ENCODE assay signal across 11 cellular contexts in the genomic region with DNA sequence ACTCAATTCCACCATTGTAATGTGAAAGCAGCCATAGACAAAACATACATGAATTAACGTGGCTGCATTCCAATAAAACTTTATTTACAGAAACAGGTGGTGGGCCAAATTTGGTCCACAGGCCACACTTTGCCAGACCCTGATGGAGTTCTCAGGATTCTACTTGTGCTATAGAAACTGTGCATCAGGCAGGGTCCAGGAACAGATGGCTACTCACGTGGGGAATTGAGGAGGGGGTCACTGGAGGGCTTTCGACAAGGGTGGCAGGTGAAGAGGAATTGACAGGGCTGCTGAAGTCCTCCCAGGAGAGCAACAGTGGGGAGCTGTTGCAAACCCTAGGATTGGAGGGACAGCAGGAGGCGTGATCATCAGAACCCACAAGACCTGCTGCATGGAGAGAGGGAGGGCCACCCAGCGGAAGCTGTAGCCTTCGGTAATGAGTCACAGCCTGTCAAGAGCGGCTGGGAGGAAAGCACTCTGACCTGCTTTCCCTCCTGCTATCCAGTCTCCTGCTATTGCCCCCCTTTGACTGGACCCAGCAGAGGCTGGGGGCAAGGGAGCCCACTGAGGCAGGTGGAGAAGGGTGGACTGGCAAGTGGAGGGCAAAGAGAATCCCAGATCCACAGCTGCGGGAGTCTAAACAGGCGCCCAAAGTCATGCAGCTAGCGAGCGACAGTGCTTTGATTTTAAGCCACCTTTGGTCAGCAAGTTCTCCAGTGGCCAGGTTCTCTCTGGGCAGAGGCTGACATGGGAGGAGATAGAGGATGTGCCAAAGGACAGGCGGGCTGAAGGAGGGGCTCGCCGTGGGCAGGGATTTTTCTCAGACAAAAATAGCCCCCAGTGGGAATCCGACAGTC.
DNase-seq lines count a peak whose midpoint lies in the region; ATAC-seq and TF ChIP-seq lines count a peak whose summit lies in the region.
"Had no signal": no experiment of that assay in that cellular context is flagged by ENCODE, and none has a peak within 500 bp of the region (broad histone marks: within the 10 kb centered on the region; RNA-seq: fewer than 3 reads in every experiment).

No MANE protein-coding gene starts in this region.

- no peak overlapping the region for H3K4me3 Mint-ChIP-seq in activated T-helper 2 cell treated with anti-CD3 and anti-CD28 coated beads, Interferon-gamma antibody, Interleukin-2, Interleukin-4, amounts not matched to agents 10 μg/mL and 5 μg/mL and 100 μg/mL, durations not matched to agents 14 hours and 24 hours and 36 hours (ENCODE audit: low read depth)
- H3K4me3 Mint-ChIP-seq: activated CD4-positive, alpha-beta T cell treated with anti-CD3 and anti-CD28 coated beads, Interleukin-2, amount 10 ng/mL, durations not matched to agents 7 days and 5 days had no signal

- DNase-seq in COLO668 (lab: John Stamatoyannopoulos, UW; ENCODE audit: unreplicated experiment) (peak; percentile 2), M059J (ENCODE audit: low read depth) (peak; percentile 80), adrenal gland (peak in 5 of 7 donors; percentile 28 to 46 (median 33)), kidney epithelial cell (ENCODE audit: low read depth) (no peak), NOMO-1 treated with DMSO at 0.1 percent for 48 hours (lab: John Stamatoyannopoulos, UW; ENCODE audit: unreplicated experiment) (no peak)
- no peak for DNase-seq in activated T-helper 2 cell treated with anti-CD3 and anti-CD28 coated beads, Interferon-gamma antibody, Interleukin-2, Interleukin-4, amounts not matched to agents 10 μg/mL and 5 μg/mL and 100 μg/mL, durations not matched to agents 14 hours and 24 hours and 36 hours (ENCODE audit: low spot score)
- DNase-seq in stimulated activated CD4-positive, alpha-beta T cell treated with anti-CD3 and anti-CD28 coated beads, Interleukin-2, amount 100 ng/mL, for 48 hours, result no peak
- DNase-seq: activated CD4-positive, alpha-beta T cell treated with anti-CD3 and anti-CD28 coated beads, Interleukin-2, amount 10 ng/mL, durations not matched to agents 7 days and 5 days; NCI-H187 treated with DMSO at 0.1 percent for 48 hours had no signal

- H3K4me1 ChIP-seq in adrenal gland (replicated peaks in 1 of 2), result no peaks in the 10 kb centered on the region

- H3K27me3 ChIP-seq in adrenal gland (no peaks in the 10 kb centered on the region), kidney epithelial cell (ENCODE audit: control insufficient read depth, insufficient read depth, low read length) (no peaks in the 10 kb centered on the region)
- H3K27me3 ChIP-seq: neutrophil had no signal

- WGBS in adrenal gland, 4 donors, result 59 to 63% (median 61%) methylated on average over 9 to 15 of the region's 15 CpGs

- H3K27ac Mint-ChIP-seq in activated T-helper 2 cell treated with anti-CD3 and anti-CD28 coated beads, Interferon-gamma antibody, Interleukin-2, Interleukin-4, amounts not matched to agents 10 μg/mL and 5 μg/mL and 100 μg/mL, durations not matched to agents 14 hours and 24 hours and 36 hours, result no peak overlapping the region
- H3K27ac Mint-ChIP-seq: activated CD4-positive, alpha-beta T cell treated with anti-CD3 and anti-CD28 coated beads, Interleukin-2, amount 10 ng/mL, durations not matched to agents 7 days and 5 days had no signal

- no peaks in the 10 kb centered on the region for H3K9me3 Mint-ChIP-seq in activated T-helper 2 cell treated with anti-CD3 and anti-CD28 coated beads, Interferon-gamma antibody, Interleukin-2, Interleukin-4, amounts not matched to agents 10 μg/mL and 5 μg/mL and 100 μg/mL, durations not matched to agents 14 hours and 24 hours and 36 hours
- H3K9me3 Mint-ChIP-seq: activated CD4-positive, alpha-beta T cell treated with anti-CD3 and anti-CD28 coated beads, Interleukin-2, amount 10 ng/mL, durations not matched to agents 7 days and 5 days had no signal

- TF ChIP-seq CTCF in adrenal gland (IDR thresholded peaks at IDR 0.05), result no peak
- TF ChIP-seq CTCF in kidney epithelial cell (IDR thresholded peaks at IDR 0.05; ENCODE audit: insufficient read depth, low read length, poor library complexity, severe bottlenecking), result peak; percentile 14

- H3K4me3 ChIP-seq in adrenal gland (no peak overlapping the region), kidney epithelial cell (ENCODE audit: low read depth, low read length) (no peak overlapping the region)

- H3K27me3 Mint-ChIP-seq in activated T-helper 2 cell treated with anti-CD3 and anti-CD28 coated beads, Interferon-gamma antibody, Interleukin-2, Interleukin-4, amounts not matched to agents 10 μg/mL and 5 μg/mL and 100 μg/mL, durations not matched to agents 14 hours and 24 hours and 36 hours (ENCODE audit: low read depth), result peaks cover 3% of the 10 kb centered on the region
- H3K27me3 Mint-ChIP-seq: activated CD4-positive, alpha-beta T cell treated with anti-CD3 and anti-CD28 coated beads, Interleukin-2, amount 10 ng/mL, durations not matched to agents 7 days and 5 days had no signal

- no peak for TF ChIP-seq POLR2A in adrenal gland (IDR thresholded peaks at IDR 0.05)

- ATAC-seq in HG02852 (IDR thresholded peaks at IDR 0.05; ENCODE audit: unreplicated experiment), result no peak

- no peak overlapping the region for H3K27ac ChIP-seq in adrenal gland
- H3K27ac ChIP-seq: neutrophil had no signal

- intact Hi-C loops in adrenal gland (cut with DNase I), result no loop called here
- intact Hi-C loops in activated T-helper 2 cell treated with anti-CD3 and anti-CD28 coated beads, Interferon-gamma antibody, Interleukin-2, Interleukin-4, amounts not matched to agents 10 μg/mL and 5 μg/mL and 100 μg/mL, durations not matched to agents 14 hours and 24 hours and 36 hours (cut with micrococcal nuclease), result no loop called here

- no peaks in the 10 kb centered on the region for H3K36me3 ChIP-seq in adrenal gland (replicated peaks in 1 of 2)
- no peaks in the 10 kb centered on the region for H3K36me3 ChIP-seq in kidney epithelial cell (ENCODE audit: control insufficient read depth, insufficient read depth, low read length)
- H3K36me3 ChIP-seq: neutrophil had no signal

- no peaks in the 10 kb centered on the region for H3K9me3 ChIP-seq in adrenal gland (replicated peaks in 1 of 3)
- H3K9me3 ChIP-seq: neutrophil had no signal

- no peaks in the 10 kb centered on the region for H3K36me3 Mint-ChIP-seq in activated T-helper 2 cell treated with anti-CD3 and anti-CD28 coated beads, Interferon-gamma antibody, Interleukin-2, Interleukin-4, amounts not matched to agents 10 μg/mL and 5 μg/mL and 100 μg/mL, durations not matched to agents 14 hours and 24 hours and 36 hours (ENCODE audit: low read depth)

- H3K4me1 Mint-ChIP-seq in activated T-helper 2 cell treated with anti-CD3 and anti-CD28 coated beads, Interferon-gamma antibody, Interleukin-2, Interleukin-4, amounts not matched to agents 10 μg/mL and 5 μg/mL and 100 μg/mL, durations not matched to agents 14 hours and 24 hours and 36 hours (ENCODE audit: low read depth), result peaks cover 3% of the 10 kb centered on the region
- H3K4me1 Mint-ChIP-seq: activated CD4-positive, alpha-beta T cell treated with anti-CD3 and anti-CD28 coated beads, Interleukin-2, amount 10 ng/mL, durations not matched to agents 7 days and 5 days had no signal

Comparison
In these comparisons a context has a peak if more than half of its experiments do, and no peak if none do; other contexts are left out.
1. DNase-seq: peak in COLO668 (single experiment), M059J (single experiment) and adrenal gland (5 of 7); none in kidney epithelial cell (single experiment), activated T-helper 2 cell treated with anti-CD3 and anti-CD28 coated beads, Interferon-gamma antibody, Interleukin-2, Interleukin-4, amounts not matched to agents 10 μg/mL and 5 μg/mL and 100 μg/mL, durations not matched to agents 14 hours and 24 hours and 36 hours (single experiment), stimulated activated CD4-positive, alpha-beta T cell treated with anti-CD3 and anti-CD28 coated beads, Interleukin-2, amount 100 ng/mL, for 48 hours (0 of 2) and NOMO-1 treated with DMSO at 0.1 percent for 48 hours (single experiment).